In genomic region chr4:169116270-169116901, GRCh38 we compare ENCODE assay signal across 10 cellular contexts.
DNase-seq lines count a peak whose midpoint lies in the region; ATAC-seq and TF ChIP-seq lines count a peak whose summit lies in the region.
"Had no signal": no experiment of that assay in that cellular context is flagged by ENCODE, and none has a peak within 500 bp of the region (broad histone marks: within the 10 kb centered on the region; RNA-seq: fewer than 3 reads in every experiment).

No MANE protein-coding gene starts in this region.

- no TSS peak for BruUV-seq in PC-3 (replicated peaks; lab: Mats Ljungman, UMichigan)

- POLR2A ChIA-PET in PC-3 (lab: Charles Lee; ENCODE audit: unreplicated experiment) = interaction anchor here (0.6 to 0.7 kb wide), 2 partner anchors 106 to 139 kb away, joined by 10 to 12 read pairs; partner anchors contain the start of gene CBR4

- H3K4me2 ChIP-seq in PC-3 (ENCODE audit: low read length) = peak overlapping the region; percentile 41

- CTCF ChIA-PET in PC-3 (lab: Charles Lee) = interaction anchor here (1.0 kb wide), 1 partner anchor 166 kb away, joined by 3 read pairs; no protein-coding TSS in a partner anchor

- no peaks in the 10 kb centered on the region for H3K9me2 ChIP-seq in PC-3 (replicated peaks; ENCODE audit: low read length)

- H3F3A ChIP-seq in PC-3 (ENCODE audit: low read length, unreplicated experiment) = peaks cover 7% of the 10 kb centered on the region

- H3K36me3 ChIP-seq in PC-3 (ENCODE audit: low read depth, low read length) (peaks cover 48% of the 10 kb centered on the region), upper lobe of right lung (peaks cover 46% of the 10 kb centered on the region)

- H3K9me3 ChIP-seq in PC-3 (ENCODE audit: low read length) = no peaks in the 10 kb centered on the region
- no peaks in the 10 kb centered on the region for H3K9me3 ChIP-seq in upper lobe of right lung
- H3K9me3 ChIP-seq: right lobe of liver had no signal

- peak; percentile 46 for DNase-seq in PC-3
- peak; percentile 32 for DNase-seq in dermis blood vessel endothelial cell
- peak; percentile 41 for DNase-seq in midbrain (lab: John Stamatoyannopoulos, UW)
- no peak for DNase-seq in upper lobe of right lung
- DNase-seq in NOMO-1 treated with dmso at 0.1 percent for 144 hours (lab: John Stamatoyannopoulos, UW; ENCODE audit: unreplicated experiment) = no peak
- DNase-seq: DMS153, NCI-H1930, right lobe of liver had no signal

- peaks cover 3% of the 10 kb centered on the region; the same call in 1 of the 2 replicates for H3K79me2 ChIP-seq in PC-3 (ENCODE audit: low read length)

- intact Hi-C loops in PC-3 (cut with micrococcal nuclease) = loop anchor here (5.0 to 10.0 kb wide), 4 partner anchors 34 to 368 kb away; partner anchors contain the start of gene CBR4
- intact Hi-C loops in upper lobe of right lung (cut with DNase I) = no loop called here

- H3K27ac ChIP-seq in PC-3 (ENCODE audit: low read length) = peak overlapping the region; percentile 85
- H3K27ac ChIP-seq in upper lobe of right lung = no peak overlapping the region

- peaks cover 30% of the 10 kb centered on the region for H3K4me1 ChIP-seq in PC-3 (ENCODE audit: insufficient read depth, low read length)
- peaks cover 5% of the 10 kb centered on the region for H3K4me1 ChIP-seq in upper lobe of right lung

- ATAC-seq in PC-3 = peak; percentile 36
- ATAC-seq in upper lobe of right lung = peak; percentile 22
- no peak for ATAC-seq in HG03378 (IDR thresholded peaks at IDR 0.05; ENCODE audit: unreplicated experiment)
- no peak for ATAC-seq in GM21619 (IDR thresholded peaks at IDR 0.05; ENCODE audit: unreplicated experiment)

- TF ChIP-seq CTCF in PC-3 (conservative IDR thresholded peaks at IDR 0.05; ENCODE audit: low read depth, low read length) (no peak), upper lobe of right lung (IDR thresholded peaks at IDR 0.05) (no peak)

- H3K9ac ChIP-seq in PC-3 (ENCODE audit: low read length) = no peak overlapping the region

- H3K27me3 ChIP-seq in PC-3 (ENCODE audit: low read length) (no peaks in the 10 kb centered on the region), upper lobe of right lung (no peaks in the 10 kb centered on the region)
- H3K27me3 ChIP-seq: right lobe of liver had no signal

- H4K20me1 ChIP-seq in PC-3 (ENCODE audit: low read length) = no peaks in the 10 kb centered on the region

- no peak overlapping the region for H3K4me3 ChIP-seq in PC-3 (ENCODE audit: low read length)
- no peak overlapping the region for H3K4me3 ChIP-seq in upper lobe of right lung
- H3K4me3 ChIP-seq: right lobe of liver had no signal

- H2AFZ ChIP-seq in PC-3 (ENCODE audit: low read length) = no peak overlapping the region

Comparison
In these comparisons a context has a peak if more than half of its experiments do, and no peak if none do; other contexts are left out.
1. ATAC-seq: peak in PC-3 (single experiment) and upper lobe of right lung (single experiment); none in HG03378 (single experiment) and GM21619 (single experiment).
2. DNase-seq: peak in PC-3 (single experiment), dermis blood vessel endothelial cell (single experiment) and midbrain (single experiment); none in upper lobe of right lung (single experiment) and NOMO-1 treated with dmso at 0.1 percent for 144 hours (single experiment).